In the genomic region with DNA sequence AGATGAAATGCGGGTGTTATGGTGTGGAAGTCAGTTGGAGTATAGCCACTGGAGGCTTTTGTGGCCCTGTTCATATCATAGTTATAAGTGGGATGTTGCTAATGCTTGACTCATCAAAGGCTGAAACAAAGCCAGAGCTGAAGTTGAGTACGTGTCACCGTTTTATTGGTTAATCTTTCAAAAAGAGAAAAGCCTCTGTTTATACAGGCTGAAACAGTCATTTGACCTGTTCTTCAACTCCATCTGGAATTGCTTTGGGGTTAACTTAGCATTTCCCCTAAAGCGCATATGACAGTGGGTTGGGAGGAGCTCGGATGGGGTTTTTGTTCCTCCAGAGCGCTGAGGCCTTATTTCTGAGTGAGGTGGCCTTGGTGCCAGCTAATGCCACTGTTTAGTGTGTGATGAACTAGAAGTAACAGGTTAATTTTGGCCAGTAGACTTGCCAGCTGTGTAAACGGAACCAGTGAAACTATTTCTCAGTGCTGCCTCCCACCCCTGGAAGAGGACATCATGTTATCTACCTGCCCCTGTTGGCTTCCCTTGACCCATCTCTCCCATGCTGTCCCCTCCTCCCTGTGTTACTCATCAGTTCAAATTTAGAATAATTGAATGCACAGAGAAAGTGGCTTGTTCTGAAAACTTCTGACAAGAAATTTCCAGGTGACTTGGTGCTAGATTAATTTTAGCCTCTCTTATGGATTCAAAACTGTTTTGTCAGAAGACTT, we compare ENCODE assay signal across 11 cellular contexts. TPM values are rescaled to one million over a fixed set of nuclear protein-coding genes. Genes with fewer than 3 reads are reported as not detected.
A peak's percentile ranks its signal among the peaks of the same experiment; 100 is the strongest.
DNase-seq lines count a peak whose midpoint lies in the region; ATAC-seq, FAIRE-seq and TF ChIP-seq lines count a peak whose summit lies in the region.
"Had no signal": no experiment of that assay in that cellular context is flagged by ENCODE, and none has a peak within 500 bp of the region (broad histone marks: within the 10 kb centered on the region; RNA-seq: fewer than 3 reads in every experiment).

No MANE protein-coding gene starts in this region.

- FAIRE-seq in GM19239 (lab: Jason Lieb, UNC), result no peak

- ATAC-seq in activated T-cell treated with anti-CD3 and anti-CD28 coated beads, Interleukin-2, amount 50 U/mL, for 72 hours (replicated peaks in 1 of 2), result peak; percentile 16 to 50
- ATAC-seq: CD8-positive, alpha-beta T cell had no signal

- H3K27me3 ChIP-seq in fibroblast of lung (ENCODE audit: control insufficient read depth, insufficient read depth, low read length), result no peaks in the 10 kb centered on the region
- H3K27me3 ChIP-seq: heart right ventricle had no signal

- H3K79me2 ChIP-seq in fibroblast of lung (ENCODE audit: control insufficient read depth, insufficient read depth, low read length), result peaks cover 6% of the 10 kb centered on the region

- H3K9me3 Mint-ChIP-seq in activated T-cell treated with anti-CD3 and anti-CD28 coated beads, Interleukin-2, amount 50 U/mL, for 72 hours, result peaks cover 3 to 4% of the 10 kb centered on the region in 2 donors
- H3K9me3 Mint-ChIP-seq: CD8-positive, alpha-beta T cell had no signal

- H3K4me3 ChIP-seq in fibroblast of lung (replicated peaks in 1 of 4; ENCODE audit: control extremely low read depth in 1 of 4, insufficient read depth in 1 of 4, low read depth in 3 of 4, low read length in 4 of 4), result no peak overlapping the region
- H3K4me3 ChIP-seq: heart right ventricle had no signal

- H3K27ac ChIP-seq in fibroblast of lung (ENCODE audit: insufficient read depth, low read length), result peak overlapping the region; percentile 95

- no peak overlapping the region for H3K9ac ChIP-seq in fibroblast of lung (ENCODE audit: insufficient read depth, low read length)

- H3K27ac Mint-ChIP-seq in activated T-cell treated with anti-CD3 and anti-CD28 coated beads, Interleukin-2, amount 50 U/mL, for 72 hours, result peak overlapping the region; percentile 38
- H3K27ac Mint-ChIP-seq: CD8-positive, alpha-beta T cell had no signal

- no peaks in the 10 kb centered on the region for H4K20me1 ChIP-seq in fibroblast of lung (ENCODE audit: control insufficient read depth, extremely low read depth, insufficient read depth, low read length)

- no peaks in the 10 kb centered on the region for H3K9me3 ChIP-seq in fibroblast of lung (ENCODE audit: control insufficient read depth, insufficient read depth, low read depth, low read length)
- H3K9me3 ChIP-seq: heart right ventricle had no signal

- H3K4me1 ChIP-seq in fibroblast of lung (ENCODE audit: control insufficient read depth, extremely low read depth, insufficient read depth, low read length), result peaks cover 22% of the 10 kb centered on the region

- TF ChIP-seq CTCF in fibroblast of lung (conservative IDR thresholded peaks at IDR 0.05 in 1 of 2, IDR thresholded peaks at IDR 0.05 in 1 of 2; ENCODE audit: low read depth in 1 of 2, low read length in 2 of 2), result no peak

- peak overlapping the region in 1 of 2 donors; percentile 23 for H3K4me3 Mint-ChIP-seq in activated T-cell treated with anti-CD3 and anti-CD28 coated beads, Interleukin-2, amount 50 U/mL, for 72 hours
- H3K4me3 Mint-ChIP-seq: CD8-positive, alpha-beta T cell had no signal

- H3K4me2 ChIP-seq in fibroblast of lung (ENCODE audit: extremely low read depth, insufficient read depth, low read length), result peak overlapping the region; percentile 42

- peaks cover 2% of the 10 kb centered on the region for H3K36me3 ChIP-seq in fibroblast of lung (ENCODE audit: control insufficient read depth, insufficient read depth, low read length)

- H3K27me3 Mint-ChIP-seq in activated T-cell treated with anti-CD3 and anti-CD28 coated beads, Interleukin-2, amount 50 U/mL, for 72 hours (ENCODE audit: low read depth), result no peaks in the 10 kb centered on the region

- peaks cover 44 to 61% of the 10 kb centered on the region in 2 donors for H3K36me3 Mint-ChIP-seq in activated T-cell treated with anti-CD3 and anti-CD28 coated beads, Interleukin-2, amount 50 U/mL, for 72 hours (ENCODE audit: insufficient read depth in 2 of 2)

- H3K4me1 Mint-ChIP-seq in activated T-cell treated with anti-CD3 and anti-CD28 coated beads, Interleukin-2, amount 50 U/mL, for 72 hours (ENCODE audit: low read depth), result peaks cover 37% of the 10 kb centered on the region

- peak in 1 of 2 donors; percentile 14 for DNase-seq in activated T-cell treated with anti-CD3 and anti-CD28 coated beads, Interleukin-2, amount 50 U/mL, for 72 hours
- no peak for DNase-seq in activated T-cell treated with anti-CD3 and anti-CD28 coated beads, Interleukin-2, amount 50 U/mL, for 48 hours
- DNase-seq in RKO (ENCODE audit: low spot score) (peak; percentile 98), fibroblast of lung (ENCODE audit: low read depth in 2 of 2) (peak; percentile 99), smooth muscle cell of the brain vasculature (ENCODE audit: low read depth, low spot score) (peak; percentile 84), GM19239 (ENCODE audit: insufficient read length, low spot score) (no peak), DMS 273 (lab: John Stamatoyannopoulos, UW; ENCODE audit: unreplicated experiment) (no peak), putamen (ENCODE audit: low spot score) (no peak)
- DNase-seq: activated CD8-positive, alpha-beta memory T cell treated with anti-CD3 and anti-CD28 coated beads, Interleukin-2, amount 50 U/mL, for 4 hours; CD8-positive, alpha-beta T cell; heart right ventricle had no signal

- no peak overlapping the region for H2AFZ ChIP-seq in fibroblast of lung (ENCODE audit: low read length)

RNA-seq across cellular contexts. Expression of a gene that starts 34.2 kb away (rescaled TPM):
- 10 to 100 TPM; 67.1 to 71.3 TPM for total RNA-seq in activated T-cell treated with anti-CD3 and anti-CD28 coated beads, Interleukin-2, amount 50 U/mL, for 72 hours
- total RNA-seq in fibroblast of lung, result 27.6 and 28.8 TPM in 2 replicates
- polyA plus RNA-seq in fibroblast of lung, result 20.0 and 31.1 TPM in 2 replicates
- 15.9 and 26.2 TPM in 2 replicates for polyA plus RNA-seq in fibroblast of lung (2012)
- 21.1 and 22.6 TPM in 2 replicates for polyA minus RNA-seq in fibroblast of lung (ENCODE audit: low replicate concordance)

Comparison
In these comparisons a context has a peak if more than half of its experiments do, and no peak if none do; other contexts are left out.
1. DNase-seq: peak in RKO (single experiment), fibroblast of lung (2 of 2) and smooth muscle cell of the brain vasculature (single experiment); none in activated T-cell treated with anti-CD3 and anti-CD28 coated beads, Interleukin-2, amount 50 U/mL, for 48 hours (0 of 2), GM19239 (single experiment), DMS 273 (single experiment) and putamen (single experiment).